ENCODE assay signal across 14 cellular contexts in genomic region chr5:73338201-73339126, GRCh38.
DNase-seq lines count a peak whose midpoint lies in the region; ATAC-seq and TF ChIP-seq lines count a peak whose summit lies in the region.
"Had no signal": no experiment of that assay in that cellular context is flagged by ENCODE, and none has a peak within 500 bp of the region (broad histone marks: within the 10 kb centered on the region; RNA-seq: fewer than 3 reads in every experiment).

No MANE protein-coding gene starts in this region.

- no peaks in the 10 kb centered on the region for H3K27me3 ChIP-seq in brain microvascular endothelial cell (replicated peaks)

- H3K4me3 ChIP-seq in brain microvascular endothelial cell (ENCODE audit: low read depth, low read length) = no peak overlapping the region
- H3K4me3 ChIP-seq: K562 had no signal

- H3K27ac ChIP-seq in brain microvascular endothelial cell = peak overlapping the region; percentile 79

- H3K36me3 ChIP-seq in brain microvascular endothelial cell (replicated peaks) = no peaks in the 10 kb centered on the region

- in situ Hi-C loops in brain microvascular endothelial cell (cut with HindIII; ENCODE audit: low pct_ligation_motif_present, low sequenced_read_pairs) = no loop called here

- H3K36me3 Mint-ChIP-seq in mesothelial cell of epicardium = no peaks in the 10 kb centered on the region

- no peak for ATAC-seq in left colon
- no peak for ATAC-seq in GM21717 (IDR thresholded peaks at IDR 0.05; ENCODE audit: unreplicated experiment)
- no peak for ATAC-seq in GM21528 (IDR thresholded peaks at IDR 0.05; ENCODE audit: low FRiP score, unreplicated experiment)
- ATAC-seq: K562; naive thymus-derived CD8-positive, alpha-beta T cell had no signal

- intact Hi-C loops in left colon (cut with DNase I, micrococcal nuclease) = no loop called here

- DNase-seq in COLO668 (lab: John Stamatoyannopoulos, UW; ENCODE audit: unreplicated experiment) (peak; percentile 31), NCI-H1436 treated with DMSO at 0.1 percent for 48 hours (lab: John Stamatoyannopoulos, UW) (peak; percentile 18), brain microvascular endothelial cell (peak; percentile 76), non-pigmented ciliary epithelial cell (ENCODE audit: low read depth) (peak; percentile 66), left colon (no peak), mesothelial cell of epicardium (ENCODE audit: low spot score in 2 of 2, unreplicated experiment in 2 of 2) (no peak)
- DNase-seq: activated CD8-positive, alpha-beta memory T cell treated with anti-CD3 and anti-CD28 coated beads, Interleukin-2, amount 50 U/mL, for 48 hours; cerebellar nuclear complex; naive thymus-derived CD8-positive, alpha-beta T cell; NCI-H82; stimulated activated CD4-positive, alpha-beta T cell treated with anti-CD3 and anti-CD28 coated beads, Interleukin-2, amount 100 ng/mL, for 48 hours had no signal

- peaks cover 52% of the 10 kb centered on the region for H3K27me3 Mint-ChIP-seq in mesothelial cell of epicardium (ENCODE audit: low read depth)

- H3K27ac Mint-ChIP-seq in mesothelial cell of epicardium = no peak overlapping the region
- H3K27ac Mint-ChIP-seq: naive thymus-derived CD8-positive, alpha-beta T cell had no signal

- H3K4me1 Mint-ChIP-seq in mesothelial cell of epicardium = peaks cover 2% of the 10 kb centered on the region
- H3K4me1 Mint-ChIP-seq: naive thymus-derived CD8-positive, alpha-beta T cell had no signal

- no peak overlapping the region for H3K4me3 Mint-ChIP-seq in mesothelial cell of epicardium
- H3K4me3 Mint-ChIP-seq: naive thymus-derived CD8-positive, alpha-beta T cell had no signal

- TF ChIP-seq CTCF in brain microvascular endothelial cell (IDR thresholded peaks at IDR 0.05; ENCODE audit: low read depth, low read length, missing control alignments) (no peak), mesothelial cell of epicardium (IDR thresholded peaks at IDR 0.05; ENCODE audit: unreplicated experiment) (no peak)

- H3K9me3 Mint-ChIP-seq in mesothelial cell of epicardium = peaks cover 3% of the 10 kb centered on the region

Comparison
In these comparisons a context has a peak if more than half of its experiments do, and no peak if none do; other contexts are left out.
1. DNase-seq: peak in COLO668 (single experiment), NCI-H1436 treated with DMSO at 0.1 percent for 48 hours (single experiment), brain microvascular endothelial cell (single experiment) and non-pigmented ciliary epithelial cell (single experiment); none in left colon (0 of 2) and mesothelial cell of epicardium (0 of 2).